17 cellular contexts compared by ENCODE assay signal in the genomic region with DNA sequence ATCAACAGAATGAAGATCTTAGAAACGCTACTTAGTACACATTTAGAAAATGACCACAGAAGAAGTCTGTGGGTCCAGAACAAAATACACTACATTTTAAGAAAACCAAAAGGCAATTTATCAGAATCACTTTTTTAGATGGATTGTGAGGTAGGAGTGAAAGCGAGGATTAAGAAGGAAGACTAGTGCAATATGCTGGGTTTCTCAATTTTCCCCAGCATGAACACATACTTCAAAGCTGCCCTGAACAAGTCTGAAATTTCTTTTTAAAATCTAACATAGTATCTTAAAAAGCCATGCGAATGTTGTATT.
DNase-seq lines count a peak whose midpoint lies in the region; FAIRE-seq and TF ChIP-seq lines count a peak whose summit lies in the region.
"Had no signal": no experiment of that assay in that cellular context is flagged by ENCODE, and none has a peak within 500 bp of the region (broad histone marks: within the 10 kb centered on the region; RNA-seq: fewer than 3 reads in every experiment).

No MANE protein-coding gene starts in this region.

- DNase-seq in esophagus muscularis mucosa (ENCODE audit: extremely low spot score) (no peak), progenitor cell of endocrine pancreas (ENCODE audit: low spot score, unreplicated experiment) (no peak), NCI-H526 (lab: John Stamatoyannopoulos, UW) (no peak), NCI-H2029 treated with DMSO at 0.1 percent for 48 hours (lab: John Stamatoyannopoulos, UW) (no peak), D721Med (ENCODE audit: insufficient read length, low spot score) (no peak)
- DNase-seq in activated CD4-positive, alpha-beta T cell treated with anti-CD3 and anti-CD28 coated beads, Interleukin-2, amount 50 U/mL, for 48 hours = no peak
- DNase-seq: activated CD8-positive, alpha-beta memory T cell treated with anti-CD3 and anti-CD28 coated beads for 24 hours; activated gamma-delta T cell; BE2C; DMS79; naive B cell; NCI-H187 treated with DMSO at 0.1 percent for 48 hours; SIG-M5; small intestine had no signal

- H3K9me3 ChIP-seq in BLaER1 = no peaks in the 10 kb centered on the region
- no peaks in the 10 kb centered on the region for H3K9me3 ChIP-seq in Loucy (ENCODE audit: insufficient read depth, low read depth, low read length)
- H3K9me3 ChIP-seq in esophagus muscularis mucosa = no peaks in the 10 kb centered on the region
- H3K9me3 ChIP-seq: BE2C had no signal

- peaks cover 29% of the 10 kb centered on the region for H3K4me1 ChIP-seq in BLaER1
- H3K4me1 ChIP-seq in Loucy (ENCODE audit: insufficient read depth, low read length, poor library complexity, severe bottlenecking) = peaks cover 57% of the 10 kb centered on the region
- peaks cover 25 to 60% (median 32%) of the 10 kb centered on the region in 4 donors for H3K4me1 ChIP-seq in esophagus muscularis mucosa
- H3K4me1 ChIP-seq: BE2C had no signal

- H3K36me3 Mint-ChIP-seq in progenitor cell of endocrine pancreas (ENCODE audit: insufficient read depth) = peaks cover 12% of the 10 kb centered on the region

- H3K4me1 Mint-ChIP-seq in progenitor cell of endocrine pancreas (ENCODE audit: low read depth) = peaks cover 34% of the 10 kb centered on the region

- H3K4me3 Mint-ChIP-seq in progenitor cell of endocrine pancreas (ENCODE audit: low read depth) = no peak overlapping the region

- H3K9me2 ChIP-seq in Loucy (replicated peaks; ENCODE audit: low read depth, low read length) = no peaks in the 10 kb centered on the region

- TF ChIP-seq EP300 in esophagus muscularis mucosa (IDR thresholded peaks at IDR 0.05) = no peak

- WGBS in esophagus muscularis mucosa = 86% methylated on average over 3 of the region's 3 CpGs

- H3F3A ChIP-seq in Loucy (ENCODE audit: low read depth) = peaks cover 5% of the 10 kb centered on the region; the same call in 1 of the 2 replicates

- H3K9ac ChIP-seq in BLaER1 = no peak overlapping the region
- H3K9ac ChIP-seq in Loucy (ENCODE audit: low read depth, low read length, poor library complexity, severe bottlenecking) = no peak overlapping the region

- intact Hi-C loops in esophagus muscularis mucosa (cut with DNase I) = no loop called here

- H3K36me3 ChIP-seq in BLaER1 (peaks cover 61% of the 10 kb centered on the region), Loucy (ENCODE audit: insufficient read depth, low read length) (peaks cover 5% of the 10 kb centered on the region; the same call in 1 of the 2 replicates), esophagus muscularis mucosa (no peaks in the 10 kb centered on the region)
- H3K36me3 ChIP-seq: BE2C had no signal

- TF ChIP-seq CTCF in Loucy (conservative IDR thresholded peaks at IDR 0.05; ENCODE audit: low read length) (no peak), esophagus muscularis mucosa (IDR thresholded peaks at IDR 0.05) (no peak), progenitor cell of endocrine pancreas (IDR thresholded peaks at IDR 0.05; ENCODE audit: unreplicated experiment) (no peak), D721Med (IDR thresholded peaks at IDR 0.05; ENCODE audit: insufficient read depth, missing control alignments) (no peak)

- FAIRE-seq in D721Med (lab: Jason Lieb, UNC) = no peak
- FAIRE-seq: bronchial epithelial cell, small intestine had no signal

- peak overlapping the region; percentile 77 for H3K27ac Mint-ChIP-seq in progenitor cell of endocrine pancreas

- no peaks in the 10 kb centered on the region for H3K27me3 ChIP-seq in BLaER1
- no peaks in the 10 kb centered on the region for H3K27me3 ChIP-seq in Loucy (ENCODE audit: insufficient read depth, low read length, poor library complexity, severe bottlenecking)
- H3K27me3 ChIP-seq in esophagus muscularis mucosa = no peaks in the 10 kb centered on the region
- H3K27me3 ChIP-seq: BE2C had no signal

- no peak overlapping the region for H3K27ac ChIP-seq in BLaER1
- peak overlapping the region; percentile 30 to 65 (median 51) for H3K27ac ChIP-seq in esophagus muscularis mucosa (replicated peaks in 1 of 4)

- no peak for TF ChIP-seq POLR2A in esophagus muscularis mucosa (IDR thresholded peaks at IDR 0.05; ENCODE audit: low read depth)

- no peaks in the 10 kb centered on the region for H3K27me3 Mint-ChIP-seq in progenitor cell of endocrine pancreas
- H3K27me3 Mint-ChIP-seq: naive B cell had no signal

- H3K4me3 ChIP-seq in BLaER1 (no peak overlapping the region), Loucy (ENCODE audit: low read length, poor library complexity, severe bottlenecking) (no peak overlapping the region), esophagus muscularis mucosa (no peak overlapping the region)

- H3K4me2 ChIP-seq in BLaER1 = 0 out of 2 replicates have a peak overlapping the region, but pooled peaks have one; percentile 3
- peak overlapping the region; percentile 78 for H3K4me2 ChIP-seq in Loucy (ENCODE audit: low read depth, low read length, poor library complexity, severe bottlenecking)

- H3K9me3 Mint-ChIP-seq in progenitor cell of endocrine pancreas (ENCODE audit: low read depth) = no peaks in the 10 kb centered on the region
- H3K9me3 Mint-ChIP-seq: naive B cell had no signal

- H4K20me1 ChIP-seq in BLaER1 = peaks cover 79% of the 10 kb centered on the region
- no peaks in the 10 kb centered on the region for H4K20me1 ChIP-seq in Loucy (ENCODE audit: insufficient read depth, low read length, poor library complexity, severe bottlenecking)

- H2AFZ ChIP-seq in Loucy (ENCODE audit: low read length) = no peak overlapping the region

- peaks cover 41% of the 10 kb centered on the region; the same call in 1 of the 2 replicates for H3K79me2 ChIP-seq in Loucy (ENCODE audit: insufficient read depth, low read length)
